16 cellular contexts compared by ENCODE assay signal in the genomic region with DNA sequence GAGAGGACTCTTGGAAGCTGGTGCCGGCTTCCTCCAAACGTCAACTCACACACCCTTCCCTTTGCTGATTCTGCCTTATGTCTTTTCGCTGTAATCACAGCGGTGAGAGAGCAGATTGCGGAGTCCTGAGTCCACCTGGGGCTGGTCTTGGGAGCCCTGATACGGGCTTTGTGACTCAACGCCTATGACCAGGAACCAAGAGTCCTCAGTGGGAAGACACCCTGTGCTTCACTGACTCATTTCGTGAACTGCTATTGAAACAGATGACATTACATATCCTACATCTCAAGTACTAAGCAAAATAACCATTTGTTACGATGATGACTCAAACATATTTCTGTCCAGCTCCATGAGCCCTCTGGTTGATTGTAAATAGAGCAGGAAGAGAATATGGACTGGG.
DNase-seq lines count a peak whose midpoint lies in the region; TF ChIP-seq lines count a peak whose summit lies in the region.
"Had no signal": no experiment of that assay in that cellular context is flagged by ENCODE, and none has a peak within 500 bp of the region (broad histone marks: within the 10 kb centered on the region; RNA-seq: fewer than 3 reads in every experiment).

No MANE protein-coding gene starts in this region.

- TF ChIP-seq CTCF in GM12865 (IDR thresholded peaks at IDR 0.05; ENCODE audit: insufficient read depth, low read depth, low read length, missing control alignments) (no peak), fibroblast of villous mesenchyme (IDR thresholded peaks at IDR 0.05; ENCODE audit: insufficient read depth, low read depth, low read length) (no peak)

- H3K4me3 ChIP-seq in GM12865 (ENCODE audit: low read depth, low read length) (no peak overlapping the region), fibroblast of villous mesenchyme (ENCODE audit: low read depth, low read length) (no peak overlapping the region)
- H3K4me3 ChIP-seq: esophagus muscularis mucosa had no signal

- DNase-seq in A172 (ENCODE audit: low spot score) (peak; percentile 95), GM12865 (ENCODE audit: low read depth) (peak; percentile 59), T1000 (lab: John Stamatoyannopoulos, UW) (peak; percentile 61), fibroblast of villous mesenchyme (ENCODE audit: low read depth) (peak; percentile 91), iPS-NIHi7 (ENCODE audit: extremely low spot score) (no peak), globus pallidus (ENCODE audit: low spot score) (no peak), SKM-1 (lab: John Stamatoyannopoulos, UW; ENCODE audit: unreplicated experiment) (no peak)
- DNase-seq in activated CD8-positive, alpha-beta memory T cell treated with anti-CD3 and anti-CD28 coated beads, Interleukin-2, amount 50 U/mL, for 4 hours = no peak
- DNase-seq: activated CD8-positive, alpha-beta memory T cell treated with anti-CD3 and anti-CD28 coated beads for 24 hours; aorta; C1 segment of cervical spinal cord; left colon; NCI-H1105; NCI-H774; nucleus accumbens had no signal

Comparison
In these comparisons a context has a peak if more than half of its experiments do, and no peak if none do; other contexts are left out.
1. DNase-seq: peak in A172 (single experiment), GM12865 (single experiment), T1000 (single experiment) and fibroblast of villous mesenchyme (single experiment); none in iPS-NIHi7 (single experiment), globus pallidus (single experiment), SKM-1 (single experiment) and activated CD8-positive, alpha-beta memory T cell treated with anti-CD3 and anti-CD28 coated beads, Interleukin-2, amount 50 U/mL, for 4 hours (single experiment).